In genomic region chr5:140106805-140107311, GRCh38 we compare ENCODE assay signal across 8 cellular contexts. TPM values are rescaled to one million over a fixed set of nuclear protein-coding genes. Genes with fewer than 3 reads are reported as not detected.
DNase-seq lines count a peak whose midpoint lies in the region; ATAC-seq, FAIRE-seq and TF ChIP-seq lines count a peak whose summit lies in the region.

No MANE protein-coding gene starts in this region.

- H2AFZ ChIP-seq in DND-41 (ENCODE audit: low read depth, low read length) (peak overlapping the region; percentile 87), fibroblast of lung (ENCODE audit: low read length) (peak overlapping the region; percentile 51)

- WGBS in pancreas, 2 donors, result 19 to 25% methylated on average over 16 of the region's 16 CpGs

- H3K36me3 ChIP-seq in DND-41 (ENCODE audit: insufficient read depth, low read length) (no peaks in the 10 kb centered on the region; the same call in 1 of the 2 replicates), RWPE2 (ENCODE audit: low read depth) (no peaks in the 10 kb centered on the region), fibroblast of lung (ENCODE audit: control insufficient read depth, insufficient read depth, low read length) (no peaks in the 10 kb centered on the region), pancreas (no peaks in the 10 kb centered on the region)

- H3K9me3 ChIP-seq in DND-41 (ENCODE audit: insufficient read depth, low read length, severe bottlenecking) (no peaks in the 10 kb centered on the region), RWPE2 (ENCODE audit: severe bottlenecking) (no peaks in the 10 kb centered on the region), fibroblast of lung (ENCODE audit: control insufficient read depth, insufficient read depth, low read depth, low read length) (no peaks in the 10 kb centered on the region), pancreas (no peaks in the 10 kb centered on the region)

- TF ChIP-seq CTCF in DND-41 (IDR thresholded peaks at IDR 0.05; ENCODE audit: borderline replicate concordance, extremely low read depth, low read length, poor library complexity, severe bottlenecking) (no peak), RWPE2 (IDR thresholded peaks at IDR 0.05; ENCODE audit: poor library complexity, severe bottlenecking) (no peak), fibroblast of lung (conservative IDR thresholded peaks at IDR 0.05 in 1 of 2, IDR thresholded peaks at IDR 0.05 in 1 of 2; ENCODE audit: low read depth in 1 of 2, low read length in 2 of 2) (no peak), pancreas (IDR thresholded peaks at IDR 0.05) (no peak)

- H3K4me2 ChIP-seq in DND-41 (ENCODE audit: insufficient read depth, low read length) (peak overlapping the region; percentile 94), fibroblast of lung (ENCODE audit: extremely low read depth, insufficient read depth, low read length) (peak overlapping the region; percentile 42)

- H4K20me1 ChIP-seq in DND-41 (ENCODE audit: insufficient read depth, low read length) (peaks cover 12% of the 10 kb centered on the region), fibroblast of lung (ENCODE audit: control insufficient read depth, extremely low read depth, insufficient read depth, low read length) (no peaks in the 10 kb centered on the region)

- intact Hi-C loops in pancreas (cut with DNase I), result no loop called here

- H3K9ac ChIP-seq in DND-41 (ENCODE audit: low read depth, low read length) (peak overlapping the region; percentile 94), fibroblast of lung (ENCODE audit: insufficient read depth, low read length) (peak overlapping the region; percentile 83)

- H3K79me2 ChIP-seq in DND-41 (ENCODE audit: insufficient read depth, low read length), result peaks cover 35% of the 10 kb centered on the region
- H3K79me2 ChIP-seq in fibroblast of lung (ENCODE audit: control insufficient read depth, insufficient read depth, low read length), result peaks cover 37% of the 10 kb centered on the region

- H3K27me3 ChIP-seq in DND-41 (ENCODE audit: insufficient read depth, low read length, poor library complexity) (no peaks in the 10 kb centered on the region), RWPE2 (ENCODE audit: insufficient read depth, poor library complexity, severe bottlenecking) (no peaks in the 10 kb centered on the region), fibroblast of lung (ENCODE audit: control insufficient read depth, insufficient read depth, low read length) (no peaks in the 10 kb centered on the region), pancreas (no peaks in the 10 kb centered on the region)

- ATAC-seq in DND-41 (ENCODE audit: insufficient read depth, low read depth), result no peak
- ATAC-seq in RWPE2 (ENCODE audit: low read depth), result no peak
- peak in 3 of 4 donors; percentile 4 to 14 (median 5) for ATAC-seq in pancreas
- ATAC-seq in HG03457 (IDR thresholded peaks at IDR 0.05; ENCODE audit: unreplicated experiment), result no peak
- no peak for ATAC-seq in esophagus mucosa

- peak overlapping the region; percentile 71 to 72 for H3K4me3 ChIP-seq in DND-41 (ENCODE audit: low read depth in 1 of 2, low read length in 2 of 2)
- peak overlapping the region; percentile 49 for H3K4me3 ChIP-seq in RWPE2 (ENCODE audit: severe bottlenecking)
- peak overlapping the region; percentile 68 to 86 (median 80) for H3K4me3 ChIP-seq in fibroblast of lung (replicated peaks in 1 of 4; ENCODE audit: control extremely low read depth in 1 of 4, insufficient read depth in 1 of 4, low read depth in 3 of 4, low read length in 4 of 4)
- peak overlapping the region; percentile 55 to 69 (median 65) for H3K4me3 ChIP-seq in pancreas

- H3K27ac ChIP-seq in DND-41 (ENCODE audit: low read length) (peak overlapping the region; percentile 95), RWPE2 (ENCODE audit: poor library complexity, severe bottlenecking) (peak overlapping the region; percentile 61), fibroblast of lung (ENCODE audit: insufficient read depth, low read length) (peak overlapping the region; percentile 80), pancreas (peak overlapping the region; percentile 96 to 99 (median 97))

- no peak for FAIRE-seq in pancreas (lab: Jason Lieb, UNC)

- H3K4me1 ChIP-seq in DND-41 (ENCODE audit: insufficient read depth, low read length), result peaks cover 36% of the 10 kb centered on the region
- peaks cover 16% of the 10 kb centered on the region for H3K4me1 ChIP-seq in RWPE2 (ENCODE audit: insufficient read depth, poor library complexity, severe bottlenecking)
- H3K4me1 ChIP-seq in fibroblast of lung (ENCODE audit: control insufficient read depth, extremely low read depth, insufficient read depth, low read length), result no peaks in the 10 kb centered on the region
- H3K4me1 ChIP-seq in pancreas, result peaks cover 17 to 27% (median 17%) of the 10 kb centered on the region in 3 donors

- no peak for DNase-seq in DND-41
- DNase-seq in RWPE2 (ENCODE audit: low spot score), result no peak
- no peak for DNase-seq in fibroblast of lung (ENCODE audit: low read depth in 2 of 2)
- DNase-seq in pancreas, result no peak
- no peak for DNase-seq in pons (ENCODE audit: low spot score)
- DNase-seq in midbrain (lab: John Stamatoyannopoulos, UW), result no peak

RNA-seq across cellular contexts. Expression of gene PURA, which starts 7.1 kb away (rescaled TPM):
- total RNA-seq in fibroblast of lung (19.0 and 20.0 TPM in 2 replicates), pancreas (10 to 100 TPM in 3 of 6 donors, 1 to 10 TPM in 3; 8.3 to 17.2 (median 11.1) TPM), esophagus mucosa (7.3 TPM)
- polyA plus RNA-seq in fibroblast of lung (4.9 and 8.0 TPM in 2 replicates), pancreas (1 to 10 TPM; 3.2 to 3.9 TPM)
- 7.5 and 11.1 TPM in 2 replicates for polyA plus RNA-seq in fibroblast of lung (2012)
- 4.4 and 5.3 TPM in 2 replicates for polyA minus RNA-seq in fibroblast of lung (ENCODE audit: low replicate concordance)

RNA-seq across cellular contexts. Expression of gene IGIP, which starts 18.9 kb away (rescaled TPM):
- total RNA-seq in fibroblast of lung (11.7 and 13.4 TPM in 2 replicates), pancreas (1 to 10 TPM; 2.6 to 8.0 (median 5.8) TPM), esophagus mucosa (2.6 TPM)
- polyA plus RNA-seq in fibroblast of lung (1.5 and 3.8 TPM in 2 replicates), pancreas (1 to 10 TPM; 3.8 to 7.0 TPM)
- 2.2 and 5.1 TPM in 2 replicates for polyA plus RNA-seq in fibroblast of lung (2012)
- 3.5 and 4.1 TPM in 2 replicates for polyA minus RNA-seq in fibroblast of lung (ENCODE audit: low replicate concordance)

Comparison
In these comparisons a context has a peak if more than half of its experiments do, and no peak if none do; other contexts are left out.
1. ATAC-seq: peak in pancreas (3 of 4); none in DND-41 (single experiment), RWPE2 (single experiment), HG03457 (single experiment) and esophagus mucosa (single experiment).
2. Peak in every context shown above with its lines, with median percentiles within 50 percentile points of each other: H3K27ac ChIP-seq and H3K4me3 ChIP-seq.